ENCODE assay signal across 2 cellular contexts in genomic region chr16:3101018-3101840, GRCh38.
TF ChIP-seq lines count a peak whose summit lies in the region.

No MANE protein-coding gene starts in this region.

TF ChIP-seq in GM12891, 5 proteins besides CTCF, POLR2A, EP300 and RAD21:
- TF ChIP-seq PAX5 (IDR thresholded peaks at IDR 0.05; ENCODE audit: insufficient read depth, low read length, severe bottlenecking) (no peak), POU2F2 (IDR thresholded peaks at IDR 0.05; ENCODE audit: low read depth, low read length) (no peak), SPI1 (IDR thresholded peaks at IDR 0.05; ENCODE audit: low read depth, low read length) (no peak), TAF1 (IDR thresholded peaks at IDR 0.05; ENCODE audit: low read depth, low read length) (no peak), POLR2AphosphoS5 (IDR thresholded peaks at IDR 0.05; ENCODE audit: low read depth, low read length) (no peak)

TF ChIP-seq in K562, 482 proteins besides CTCF, POLR2A, EP300 and RAD21 (continues in another document):
- TF ChIP-seq MCM2 (IDR thresholded peaks at IDR 0.05; ENCODE audit: low read depth): no peak
- TF ChIP-seq FOXA3 (CRISPR knock-in tag; conservative IDR thresholded peaks at IDR 0.05 in 1 of 2, IDR thresholded peaks at IDR 0.05 in 1 of 2): no peak
- TF ChIP-seq ZBTB2 (IDR thresholded peaks at IDR 0.05): peak; percentile 35; the same call in 1 of the 2 replicates
- no peak for TF ChIP-seq NFATC3 (IDR thresholded peaks at IDR 0.05)
- no peak for TF ChIP-seq HMG20A (CRISPR knock-in tag; conservative IDR thresholded peaks at IDR 0.05)
- TF ChIP-seq ZSCAN29 (IDR thresholded peaks at IDR 0.05): no peak
- no peak for TF ChIP-seq SIN3A (IDR thresholded peaks at IDR 0.05; ENCODE audit: borderline replicate concordance in 2 of 2, control insufficient read depth in 1 of 2, low read depth in 2 of 2, low read length in 2 of 2)
- 0 out of 2 replicates have a peak, but pooled peaks have one; percentile 36 for TF ChIP-seq ZFX (CRISPR knock-in tag; IDR thresholded peaks at IDR 0.05)
- TF ChIP-seq ETV1 (tag; conservative IDR thresholded peaks at IDR 0.05; ENCODE audit: low read depth): no peak
- no peak for TF ChIP-seq ZNF282 (CRISPR knock-in tag; IDR thresholded peaks at IDR 0.05)
- TF ChIP-seq PKNOX1 (IDR thresholded peaks at IDR 0.05): no peak
- no peak for TF ChIP-seq CUX1 (CRISPR knock-in tag; IDR thresholded peaks at IDR 0.05)
- no peak for TF ChIP-seq ARID4B (CRISPR knock-in tag; IDR thresholded peaks at IDR 0.05)
- no peak for TF ChIP-seq ZNF561 (CRISPR knock-in tag; conservative IDR thresholded peaks at IDR 0.05)
- peak; percentile 28 for TF ChIP-seq CTCFL (IDR thresholded peaks at IDR 0.05; ENCODE audit: borderline replicate concordance, insufficient read depth, low read depth, low read length, poor library complexity, severe bottlenecking)
- TF ChIP-seq ID3 (CRISPR knock-in tag; IDR thresholded peaks at IDR 0.05): no peak
- TF ChIP-seq ID3 (tag; IDR thresholded peaks at IDR 0.05): no peak
- TF ChIP-seq RUNX1 (IDR thresholded peaks at IDR 0.05; ENCODE audit: low read depth): no peak
- TF ChIP-seq ZNF41 (CRISPR knock-in tag; conservative IDR thresholded peaks at IDR 0.05): no peak
- peak in 1 of 2 experiments; percentile 52; a peak in 1 of 4 replicates for TF ChIP-seq MLLT1 (IDR thresholded peaks at IDR 0.05)
- no peak for TF ChIP-seq SRSF1 (IDR thresholded peaks at IDR 0.05; ENCODE audit: low read depth, low read length)
- TF ChIP-seq RCOR1 (IDR thresholded peaks at IDR 0.05; ENCODE audit: borderline replicate concordance in 1 of 2, low read depth in 2 of 2, low read length in 2 of 2): peak in 1 of 2 experiments; percentile 27; a peak in 1 of 4 replicates
- TF ChIP-seq HINFP (tag; conservative IDR thresholded peaks at IDR 0.05; ENCODE audit: low read depth): peak; percentile 96
- no peak for TF ChIP-seq BCLAF1 (IDR thresholded peaks at IDR 0.05; ENCODE audit: borderline replicate concordance in 1 of 2, control insufficient read depth in 1 of 2, low read depth in 2 of 2, low read length in 1 of 2)
- no peak for TF ChIP-seq GTF2B (IDR thresholded peaks at IDR 0.05; ENCODE audit: extremely low read depth, insufficient read length)
- TF ChIP-seq ZNF512 (tag; IDR thresholded peaks at IDR 0.05): no peak
